Comparison of ENCODE assay signal across 1 cellular context in genomic region chrX:53116101-53116500, GRCh38.
TF ChIP-seq lines count a peak whose summit lies in the region.

No MANE protein-coding gene starts in this region.

TF ChIP-seq in IMR-90, 13 proteins besides CTCF, POLR2A, EP300 and RAD21 (continued from another document):
- TF ChIP-seq RFX5 (IDR thresholded peaks at IDR 0.05; ENCODE audit: low read depth, low read length) (no peak), MAFK (IDR thresholded peaks at IDR 0.05; ENCODE audit: low read depth, low read length) (no peak), FOS (IDR thresholded peaks at IDR 0.05; ENCODE audit: low read depth, low read length) (no peak)
